In genomic region chr22:44107341-44107740, GRCh38 we compare ENCODE assay signal across 20 cellular contexts.
DNase-seq lines count a peak whose midpoint lies in the region; ATAC-seq lines count a peak whose summit lies in the region.
"Had no signal": no experiment of that assay in that cellular context is flagged by ENCODE, and none has a peak within 500 bp of the region (broad histone marks: within the 10 kb centered on the region; RNA-seq: fewer than 3 reads in every experiment).

No MANE protein-coding gene starts in this region.

- H3K9me3 Mint-ChIP-seq in activated CD8-positive, alpha-beta memory T cell treated with anti-CD3 and anti-CD28 coated beads, Interleukin-2, amount 10 ng/mL, durations not matched to agents 7 days and 5 days (ENCODE audit: low read depth), result no peaks in the 10 kb centered on the region
- H3K9me3 Mint-ChIP-seq: CD4-positive, alpha-beta memory T cell; mesothelial cell of epicardium; neural crest cell; stimulated activated naive B cell treated with anti-CD40 and anti-IgM and Interleukin-4, amounts not matched to agents 10 μg/mL and 1 μg/mL and 100 μg/mL, for 72 hours had no signal

- H3K4me3 ChIP-seq in H7 (ENCODE audit: insufficient read depth, low read depth, low read length) (no peak overlapping the region), neuronal stem cell (ENCODE audit: low read length in 2 of 2) (no peak overlapping the region), trophoblast cell (ENCODE audit: low read depth, low read length) (no peak overlapping the region)
- H3K4me3 ChIP-seq: ascending aorta, upper lobe of left lung had no signal

- H3K14ac ChIP-seq in neuronal stem cell (ENCODE audit: low read length) (peak overlapping the region; percentile 4), trophoblast cell (ENCODE audit: low read length) (no peak overlapping the region)

- no peaks in the 10 kb centered on the region for H3K27me3 Mint-ChIP-seq in activated CD8-positive, alpha-beta memory T cell treated with anti-CD3 and anti-CD28 coated beads, Interleukin-2, amount 10 ng/mL, durations not matched to agents 7 days and 5 days
- H3K27me3 Mint-ChIP-seq: CD4-positive, alpha-beta memory T cell; stimulated activated naive B cell treated with anti-CD40 and anti-IgM and Interleukin-4, amounts not matched to agents 10 μg/mL and 1 μg/mL and 100 μg/mL, for 72 hours had no signal

- H3K79me2 ChIP-seq in trophoblast cell (ENCODE audit: control insufficient read depth, insufficient read depth, low read length, poor library complexity), result no peaks in the 10 kb centered on the region

- peak; percentile 51 for DNase-seq in activated CD8-positive, alpha-beta memory T cell treated with anti-CD3 and anti-CD28 coated beads, Interleukin-2, amount 10 ng/mL, durations not matched to agents 7 days and 5 days
- no peak for DNase-seq in activated CD8-positive, alpha-beta memory T cell treated with anti-CD3 and anti-CD28 coated beads for 24 hours
- peak; percentile 88 for DNase-seq in H7
- peak; percentile 77 for DNase-seq in astrocyte of the hippocampus (ENCODE audit: low read depth, low spot score)
- no peak for DNase-seq in neuronal stem cell (ENCODE audit: low spot score)
- no peak for DNase-seq in occipital lobe (lab: John Stamatoyannopoulos, UW)
- DNase-seq in NCI-H526 treated with DMSO at 0.1 percent for 48 hours (lab: John Stamatoyannopoulos, UW), result no peak
- no peak for DNase-seq in trophoblast cell
- DNase-seq: CD4-positive, alpha-beta memory T cell; DMS79 treated with DMSO at 0.1 percent for 48 hours; left cardiac atrium; NCI-H1105 treated with DMSO at 0.1 percent for 48 hours; NCI-H774; stimulated activated naive B cell treated with anti-CD40 and anti-IgM and Interleukin-4, amounts not matched to agents 10 μg/mL and 1 μg/mL and 100 μg/mL, for 72 hours; T1000; upper lobe of left lung had no signal

- H3K27ac ChIP-seq in neuronal stem cell (replicated peaks; ENCODE audit: low read length) (no peak overlapping the region), trophoblast cell (ENCODE audit: low read depth, low read length) (no peak overlapping the region)
- H3K27ac ChIP-seq: ascending aorta, upper lobe of left lung had no signal

- H3K4me2 ChIP-seq in neuronal stem cell (ENCODE audit: insufficient read depth, low read length, poor library complexity, severe bottlenecking), result no peak overlapping the region
- H3K4me2 ChIP-seq in trophoblast cell (ENCODE audit: low read length), result no peak overlapping the region

- peak; percentile 69 for ATAC-seq in activated CD8-positive, alpha-beta memory T cell treated with anti-CD3 and anti-CD28 coated beads, Interleukin-2, amount 10 ng/mL, durations not matched to agents 7 days and 5 days
- ATAC-seq: left cardiac atrium; SK-N-SH treated with all-trans-retinoic acid at 6 μM for 48 hours; stimulated activated naive B cell treated with anti-CD40 and anti-IgM and Interleukin-4, amounts not matched to agents 10 μg/mL and 1 μg/mL and 100 μg/mL, for 72 hours had no signal

- H3K4ac ChIP-seq in neuronal stem cell (ENCODE audit: low read length), result no peak overlapping the region
- no peak overlapping the region for H3K4ac ChIP-seq in trophoblast cell (ENCODE audit: low read depth, low read length)

- CTCF ChIA-PET in activated CD8-positive, alpha-beta memory T cell treated with anti-CD3 and anti-CD28 coated beads, Interleukin-2, amount 10 ng/mL, durations not matched to agents 7 days and 5 days (lab: Charles Lee), result no interaction called here

- H3K18ac ChIP-seq in neuronal stem cell (ENCODE audit: low read length) (no peak overlapping the region), trophoblast cell (ENCODE audit: low read length) (no peak overlapping the region)

- H4K91ac ChIP-seq in neuronal stem cell (ENCODE audit: low read depth, low read length, poor library complexity) (no peak overlapping the region), trophoblast cell (ENCODE audit: low read depth, low read length) (no peak overlapping the region)

- H4K8ac ChIP-seq in neuronal stem cell (ENCODE audit: low read depth, low read length), result no peak overlapping the region
- H4K8ac ChIP-seq in trophoblast cell (ENCODE audit: low read depth, low read length), result no peak overlapping the region

- peak overlapping the region; percentile 24 for H3K27ac Mint-ChIP-seq in activated CD8-positive, alpha-beta memory T cell treated with anti-CD3 and anti-CD28 coated beads, Interleukin-2, amount 10 ng/mL, durations not matched to agents 7 days and 5 days
- H3K27ac Mint-ChIP-seq: mesothelial cell of epicardium; stimulated activated naive B cell treated with anti-CD40 and anti-IgM and Interleukin-4, amounts not matched to agents 10 μg/mL and 1 μg/mL and 100 μg/mL, for 72 hours had no signal

- H3K4me1 Mint-ChIP-seq in activated CD8-positive, alpha-beta memory T cell treated with anti-CD3 and anti-CD28 coated beads, Interleukin-2, amount 10 ng/mL, durations not matched to agents 7 days and 5 days, result peaks cover 12% of the 10 kb centered on the region

- H3K79me1 ChIP-seq in neuronal stem cell (ENCODE audit: low read depth, low read length) (peaks cover under 1% of the 10 kb centered on the region), trophoblast cell (ENCODE audit: low read length) (no peaks in the 10 kb centered on the region)

- no peak overlapping the region for H2BK12ac ChIP-seq in neuronal stem cell (ENCODE audit: low read length)
- H2BK12ac ChIP-seq in trophoblast cell (ENCODE audit: low read length), result no peak overlapping the region

- H4K12ac ChIP-seq in trophoblast cell (ENCODE audit: low read depth, low read length), result no peak overlapping the region

- H3K27me3 ChIP-seq in H7 (ENCODE audit: control insufficient read depth, insufficient read depth, low read length) (no peaks in the 10 kb centered on the region), neuronal stem cell (ENCODE audit: control insufficient read depth in 3 of 3, insufficient read depth in 3 of 3, low read depth in 1 of 3, low read length in 3 of 3) (no peaks in the 10 kb centered on the region), trophoblast cell (ENCODE audit: insufficient read depth, low read length) (no peaks in the 10 kb centered on the region)
- H3K27me3 ChIP-seq: ascending aorta, upper lobe of left lung had no signal

- peaks cover 0 to 2% of the 10 kb centered on the region in 2 donors for H3K9me3 ChIP-seq in neuronal stem cell (replicated peaks in 1 of 2; ENCODE audit: control insufficient read depth in 2 of 2, insufficient read depth in 1 of 2, low read depth in 1 of 2, low read length in 2 of 2)
- peaks cover 8% of the 10 kb centered on the region for H3K9me3 ChIP-seq in trophoblast cell (ENCODE audit: insufficient read depth, low read depth, low read length)
- H3K9me3 ChIP-seq: ascending aorta, upper lobe of left lung had no signal

- no peak overlapping the region for H2BK5ac ChIP-seq in neuronal stem cell (ENCODE audit: low read length)
- H2BK5ac ChIP-seq in trophoblast cell (ENCODE audit: low read depth, low read length, poor library complexity), result no peak overlapping the region

- H2BK120ac ChIP-seq in neuronal stem cell (ENCODE audit: low read depth, low read length), result no peak overlapping the region
- no peak overlapping the region for H2BK120ac ChIP-seq in trophoblast cell (ENCODE audit: insufficient read depth, low read length, poor library complexity)

- H2BK15ac ChIP-seq in neuronal stem cell (ENCODE audit: low read length), result no peak overlapping the region

- H2AFZ ChIP-seq in neuronal stem cell (ENCODE audit: low read length) (no peak overlapping the region), trophoblast cell (ENCODE audit: insufficient read depth, low read length, poor library complexity) (no peak overlapping the region)

- no CpG with 5 or more reads among the region's 6 CpGs for WGBS in neuronal stem cell (ENCODE audit: extremely low coverage in 2 of 2, insufficient read length in 2 of 2, insufficient replicate concordance in 1 of 2), 2 donors
- WGBS in trophoblast cell (ENCODE audit: extremely low coverage, insufficient coverage, insufficient read length), result no CpG with 5 or more reads among the region's 6 CpGs

- H2AK5ac ChIP-seq in neuronal stem cell (ENCODE audit: low read depth, low read length), result peak overlapping the region; percentile 31
- no peak overlapping the region for H2AK5ac ChIP-seq in trophoblast cell (ENCODE audit: low read length)

- H3K23ac ChIP-seq in neuronal stem cell (ENCODE audit: low read depth, low read length, poor library complexity) (no peak overlapping the region), trophoblast cell (ENCODE audit: low read length) (no peak overlapping the region)

- no peak overlapping the region for H3K4me3 Mint-ChIP-seq in activated CD8-positive, alpha-beta memory T cell treated with anti-CD3 and anti-CD28 coated beads, Interleukin-2, amount 10 ng/mL, durations not matched to agents 7 days and 5 days
- H3K4me3 Mint-ChIP-seq: CD4-positive, alpha-beta memory T cell; mesothelial cell of epicardium; neural crest cell; stimulated activated naive B cell treated with anti-CD40 and anti-IgM and Interleukin-4, amounts not matched to agents 10 μg/mL and 1 μg/mL and 100 μg/mL, for 72 hours had no signal

- no peak overlapping the region for H3K9ac ChIP-seq in neuronal stem cell (ENCODE audit: low read depth, low read length, poor library complexity)
- H3K9ac ChIP-seq in trophoblast cell (ENCODE audit: low read length), result no peak overlapping the region

- H3K36me3 ChIP-seq in H7 (replicated peaks; ENCODE audit: control insufficient read depth, insufficient read depth, low read length) (no peaks in the 10 kb centered on the region; the same call in 1 of the 2 replicates), neuronal stem cell (replicated peaks in 1 of 2; ENCODE audit: control insufficient read depth in 2 of 2, insufficient read depth in 2 of 2, low read length in 2 of 2) (no peaks in the 10 kb centered on the region), trophoblast cell (ENCODE audit: control insufficient read depth in 1 of 2, insufficient read depth in 2 of 2, low read length in 2 of 2) (no peaks in the 10 kb centered on the region)
- H3K36me3 ChIP-seq: ascending aorta had no signal

- peaks cover 9% of the 10 kb centered on the region in 2 donors for H3K4me1 ChIP-seq in neuronal stem cell (ENCODE audit: control insufficient read depth in 2 of 2, insufficient read depth in 1 of 2, low read depth in 1 of 2, low read length in 2 of 2)
- no peaks in the 10 kb centered on the region for H3K4me1 ChIP-seq in trophoblast cell (ENCODE audit: control insufficient read depth in 1 of 2, insufficient read depth in 2 of 2, low read length in 2 of 2)
- H3K4me1 ChIP-seq: ascending aorta had no signal

- H3K36me3 Mint-ChIP-seq in activated CD8-positive, alpha-beta memory T cell treated with anti-CD3 and anti-CD28 coated beads, Interleukin-2, amount 10 ng/mL, durations not matched to agents 7 days and 5 days, result peaks cover 14% of the 10 kb centered on the region

Comparison
In these comparisons a context has a peak if more than half of its experiments do, and no peak if none do; other contexts are left out.
1. DNase-seq: peak in activated CD8-positive, alpha-beta memory T cell treated with anti-CD3 and anti-CD28 coated beads, Interleukin-2, amount 10 ng/mL, durations not matched to agents 7 days and 5 days (single experiment), H7 (single experiment) and astrocyte of the hippocampus (single experiment); none in activated CD8-positive, alpha-beta memory T cell treated with anti-CD3 and anti-CD28 coated beads for 24 hours (single experiment), neuronal stem cell (single experiment), occipital lobe (single experiment), NCI-H526 treated with DMSO at 0.1 percent for 48 hours (single experiment) and trophoblast cell (0 of 2).